In the genomic region with DNA sequence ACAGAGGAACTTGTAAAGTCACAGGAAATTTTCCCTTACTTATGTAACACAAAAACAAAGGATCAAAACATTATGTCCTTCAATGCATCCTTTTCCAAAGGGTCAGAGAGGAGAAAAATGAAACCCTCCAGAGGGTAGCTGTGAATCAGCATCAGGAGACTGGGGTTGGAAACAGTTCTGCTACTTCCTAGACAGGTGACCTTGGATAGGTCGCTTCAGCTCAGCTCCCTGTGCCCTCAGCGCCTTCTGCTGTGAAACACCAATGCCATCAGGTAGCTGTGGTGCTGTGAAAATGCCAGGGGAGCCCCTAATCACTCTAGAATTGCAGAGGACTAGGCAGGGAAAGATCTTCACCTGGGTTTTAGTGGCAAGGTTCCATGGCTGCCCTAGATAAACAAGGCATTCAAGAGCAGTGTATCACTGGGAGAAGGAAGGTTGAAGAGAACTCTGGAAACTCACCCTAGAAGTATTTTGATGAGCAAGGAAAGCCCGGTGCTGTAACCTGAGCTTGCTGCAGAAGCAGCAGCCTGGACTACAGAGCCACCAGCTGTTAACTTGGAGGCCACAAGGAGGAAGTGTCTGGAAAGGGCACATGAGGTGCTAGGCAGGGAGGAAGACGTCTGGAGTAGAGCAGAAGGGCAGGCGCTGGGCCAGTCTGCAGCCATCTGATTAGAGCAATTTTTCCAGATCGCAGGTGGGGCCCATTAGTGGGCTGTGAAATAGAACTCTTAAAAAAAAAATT, we compare ENCODE assay signal across 9 cellular contexts.
DNase-seq lines count a peak whose midpoint lies in the region; ATAC-seq and FAIRE-seq lines count a peak whose summit lies in the region.
"Had no signal": no experiment of that assay in that cellular context is flagged by ENCODE, and none has a peak within 500 bp of the region (broad histone marks: within the 10 kb centered on the region; RNA-seq: fewer than 3 reads in every experiment).

No MANE protein-coding gene starts in this region.

- no peak for FAIRE-seq in GM19239 (lab: Jason Lieb, UNC)
- FAIRE-seq: endometrium had no signal

- H3K9me3 Mint-ChIP-seq in activated naive CD4-positive, alpha-beta T cell treated with anti-CD3 and anti-CD28 coated beads, Interleukin-2, amount 50 U/mL, for 72 hours: no peaks in the 10 kb centered on the region

- H3K27ac Mint-ChIP-seq in activated naive CD4-positive, alpha-beta T cell treated with anti-CD3 and anti-CD28 coated beads, Interleukin-2, amount 50 U/mL, for 72 hours: no peak overlapping the region

- peaks cover 10 to 23% of the 10 kb centered on the region in 2 donors for H3K36me3 Mint-ChIP-seq in activated naive CD4-positive, alpha-beta T cell treated with anti-CD3 and anti-CD28 coated beads, Interleukin-2, amount 50 U/mL, for 72 hours

- ATAC-seq in HG03520 (IDR thresholded peaks at IDR 0.05; ENCODE audit: unreplicated experiment): no peak
- no peak for ATAC-seq in activated naive CD4-positive, alpha-beta T cell treated with anti-CD3 and anti-CD28 coated beads, Interleukin-2, amount 50 U/mL, for 72 hours

- peak; percentile 89 for DNase-seq in Daoy (ENCODE audit: low read depth)
- peak; percentile 16 for DNase-seq in NCI-H2107 (lab: John Stamatoyannopoulos, UW)
- DNase-seq in brain pericyte (ENCODE audit: low read depth, low spot score): peak; percentile 50
- peak; percentile 85 for DNase-seq in left kidney (ENCODE audit: low read depth, low spot score)
- DNase-seq in activated naive CD4-positive, alpha-beta T cell treated with anti-CD3 and anti-CD28 coated beads, Interleukin-2, amount 50 U/mL, for 72 hours (ENCODE audit: low spot score in 2 of 2): no peak
- DNase-seq in GM19239 (ENCODE audit: insufficient read length, low spot score): no peak
- no peak for DNase-seq in NCI-H1436 treated with DMSO at 0.1 percent for 48 hours (lab: John Stamatoyannopoulos, UW)

Comparison
In these comparisons a context has a peak if more than half of its experiments do, and no peak if none do; other contexts are left out.
1. DNase-seq: peak in Daoy (single experiment), NCI-H2107 (single experiment), brain pericyte (single experiment) and left kidney (single experiment); none in activated naive CD4-positive, alpha-beta T cell treated with anti-CD3 and anti-CD28 coated beads, Interleukin-2, amount 50 U/mL, for 72 hours (0 of 2), GM19239 (single experiment) and NCI-H1436 treated with DMSO at 0.1 percent for 48 hours (single experiment).